ENCODE assay signal across 8 cellular contexts in genomic region chr3:177203016-177203415, GRCh38. TPM values are rescaled to one million over a fixed set of nuclear protein-coding genes. Genes with fewer than 3 reads are reported as not detected.
DNase-seq lines count a peak whose midpoint lies in the region; ATAC-seq, FAIRE-seq and TF ChIP-seq lines count a peak whose summit lies in the region.
"Not testable (repeated sequence)": the region's sequence is repeated elsewhere in the genome, so short reads cannot be mapped to it uniquely, and the experiment has no call there.

No MANE protein-coding gene starts in this region.

- H3K36me3 Mint-ChIP-seq in CD4-positive, CD25-positive, alpha-beta regulatory T cell; T-helper 1 cell treated with Interleukin-12 subunit alpha and Interleukin-12 subunit beta and Interleukin-4 antibody, amounts not matched to agents 30 μg/mL and 1 μg/mL, for 36 hours (ENCODE audit: low read depth); activated CD4-positive, alpha-beta memory T cell treated with anti-CD3 and anti-CD28 coated beads, Interleukin-2, amount 10 ng/mL, durations not matched to agents 7 days and 5 days (ENCODE audit: low read depth); activated T-helper 1 cell treated with anti-CD3 and anti-CD28 coated beads, Interleukin-12 subunit alpha, Interleukin-12 subunit beta, Interleukin-2, Interleukin-4 antibody, amounts not matched to agents 30 ng/mL and 10 ng/mL and 1 ng/mL, durations not matched to agents 14 hours and 24 hours and 36 hours (ENCODE audit: low read depth); activated naive CD8-positive, alpha-beta T cell treated with anti-CD3 and anti-CD28 coated beads for 36 hours; stimulated activated memory B cell treated with anti-CD40 and anti-IgM and Interleukin-4, amounts not matched to agents 10 μg/mL and 1 μg/mL and 100 μg/mL, for 72 hours: not testable (repeated sequence)

- not testable (repeated sequence) for TF ChIP-seq POLR2A in HepG2 (IDR thresholded peaks at IDR 0.05; ENCODE audit: insufficient read depth in 1 of 2, low read depth in 2 of 2, low read length in 2 of 2)

- not testable (repeated sequence) for H2AFZ ChIP-seq in KMS-11 (ENCODE audit: low read depth); HepG2 (ENCODE audit: low read length)

- 67% methylated on average over 4 of the region's 4 CpGs for WGBS in HepG2 (ENCODE audit: low lambda C conversion rate)

- peak overlapping the region in 2 of 3 donors; percentile 93 to 94 for H3K27ac Mint-ChIP-seq in CD4-positive, CD25-positive, alpha-beta regulatory T cell
- peak overlapping the region; percentile 62 for H3K27ac Mint-ChIP-seq in T-helper 1 cell treated with Interleukin-12 subunit alpha and Interleukin-12 subunit beta and Interleukin-4 antibody, amounts not matched to agents 30 μg/mL and 1 μg/mL, for 36 hours
- H3K27ac Mint-ChIP-seq in activated CD4-positive, alpha-beta memory T cell treated with anti-CD3 and anti-CD28 coated beads, Interleukin-2, amount 10 ng/mL, durations not matched to agents 7 days and 5 days, result peak overlapping the region; percentile 64
- peak overlapping the region; percentile 96 for H3K27ac Mint-ChIP-seq in activated T-helper 1 cell treated with anti-CD3 and anti-CD28 coated beads, Interleukin-12 subunit alpha, Interleukin-12 subunit beta, Interleukin-2, Interleukin-4 antibody, amounts not matched to agents 30 ng/mL and 10 ng/mL and 1 ng/mL, durations not matched to agents 14 hours and 24 hours and 36 hours
- peak overlapping the region; percentile 96 for H3K27ac Mint-ChIP-seq in activated naive CD8-positive, alpha-beta T cell treated with anti-CD3 and anti-CD28 coated beads for 36 hours
- peak overlapping the region; percentile 71 for H3K27ac Mint-ChIP-seq in stimulated activated memory B cell treated with anti-CD40 and anti-IgM and Interleukin-4, amounts not matched to agents 10 μg/mL and 1 μg/mL and 100 μg/mL, for 72 hours

- intact Hi-C loops in activated T-helper 1 cell treated with anti-CD3 and anti-CD28 coated beads, Interleukin-12 subunit alpha, Interleukin-12 subunit beta, Interleukin-2, Interleukin-4 antibody, amounts not matched to agents 30 ng/mL and 10 ng/mL and 1 ng/mL, durations not matched to agents 14 hours and 24 hours and 36 hours (cut with micrococcal nuclease), result loop anchor here (5.0 kb wide), 1 partner anchor 459 kb away; no protein-coding TSS in a partner anchor
- intact Hi-C loops in HepG2 (cut with micrococcal nuclease; ENCODE audit: unreplicated experiment), result not testable (repeated sequence)

- H3K27ac ChIP-seq in CD4-positive, CD25-positive, alpha-beta regulatory T cell (ENCODE audit: insufficient read depth, low read length, poor library complexity, severe bottlenecking); HepG2 (ENCODE audit: extremely low read length, insufficient read depth, low read length): not testable (repeated sequence)
- peak overlapping the region; percentile 99; the same call in 1 of the 2 replicates for H3K27ac ChIP-seq in KMS-11

- peaks cover 25 to 50% (median 38%) of the 10 kb centered on the region in 4 donors for H3K4me1 Mint-ChIP-seq in CD4-positive, CD25-positive, alpha-beta regulatory T cell
- peaks cover 48% of the 10 kb centered on the region for H3K4me1 Mint-ChIP-seq in T-helper 1 cell treated with Interleukin-12 subunit alpha and Interleukin-12 subunit beta and Interleukin-4 antibody, amounts not matched to agents 30 μg/mL and 1 μg/mL, for 36 hours (ENCODE audit: low read depth)
- H3K4me1 Mint-ChIP-seq in activated CD4-positive, alpha-beta memory T cell treated with anti-CD3 and anti-CD28 coated beads, Interleukin-2, amount 10 ng/mL, durations not matched to agents 7 days and 5 days, result peaks cover 54% of the 10 kb centered on the region
- peaks cover 56% of the 10 kb centered on the region for H3K4me1 Mint-ChIP-seq in activated T-helper 1 cell treated with anti-CD3 and anti-CD28 coated beads, Interleukin-12 subunit alpha, Interleukin-12 subunit beta, Interleukin-2, Interleukin-4 antibody, amounts not matched to agents 30 ng/mL and 10 ng/mL and 1 ng/mL, durations not matched to agents 14 hours and 24 hours and 36 hours (ENCODE audit: low read depth)
- peaks cover 47% of the 10 kb centered on the region for H3K4me1 Mint-ChIP-seq in activated naive CD8-positive, alpha-beta T cell treated with anti-CD3 and anti-CD28 coated beads for 36 hours
- H3K4me1 Mint-ChIP-seq in stimulated activated memory B cell treated with anti-CD40 and anti-IgM and Interleukin-4, amounts not matched to agents 10 μg/mL and 1 μg/mL and 100 μg/mL, for 72 hours, result peaks cover 28% of the 10 kb centered on the region

- not testable (repeated sequence) for ATAC-seq in CD4-positive, CD25-positive, alpha-beta regulatory T cell (ENCODE audit: low read depth in 2 of 2); HepG2; stimulated activated memory B cell treated with anti-CD40 and anti-IgM and Interleukin-4, amounts not matched to agents 10 μg/mL and 1 μg/mL and 100 μg/mL, for 72 hours

- not testable (repeated sequence) for H3K9me3 Mint-ChIP-seq in CD4-positive, CD25-positive, alpha-beta regulatory T cell; T-helper 1 cell treated with Interleukin-12 subunit alpha and Interleukin-12 subunit beta and Interleukin-4 antibody, amounts not matched to agents 30 μg/mL and 1 μg/mL, for 36 hours; activated CD4-positive, alpha-beta memory T cell treated with anti-CD3 and anti-CD28 coated beads, Interleukin-2, amount 10 ng/mL, durations not matched to agents 7 days and 5 days; activated T-helper 1 cell treated with anti-CD3 and anti-CD28 coated beads, Interleukin-12 subunit alpha, Interleukin-12 subunit beta, Interleukin-2, Interleukin-4 antibody, amounts not matched to agents 30 ng/mL and 10 ng/mL and 1 ng/mL, durations not matched to agents 14 hours and 24 hours and 36 hours; activated naive CD8-positive, alpha-beta T cell treated with anti-CD3 and anti-CD28 coated beads for 36 hours; stimulated activated memory B cell treated with anti-CD40 and anti-IgM and Interleukin-4, amounts not matched to agents 10 μg/mL and 1 μg/mL and 100 μg/mL, for 72 hours

- not testable (repeated sequence) for BruUV-seq in HepG2 (replicated peaks; lab: Mats Ljungman, UMichigan)

- FAIRE-seq in HepG2 (lab: Jason Lieb, UNC), result not testable (repeated sequence)

- in situ Hi-C loops in HepG2 (cut with HindIII; ENCODE audit: extremely low pct_ligation_motif_present, low pct_unique_long_range_greater_than_20kb), result not testable (repeated sequence)

- peaks cover 46% of the 10 kb centered on the region for H3K4me1 ChIP-seq in CD4-positive, CD25-positive, alpha-beta regulatory T cell (ENCODE audit: control insufficient read depth, insufficient read depth, low read length, poor library complexity, severe bottlenecking)
- peaks cover 42% of the 10 kb centered on the region for H3K4me1 ChIP-seq in KMS-11 (ENCODE audit: low read depth, poor library complexity, severe bottlenecking)
- H3K4me1 ChIP-seq in HepG2 (ENCODE audit: insufficient read depth, low read length), result peaks cover 17% of the 10 kb centered on the region

- H3K36me3 ChIP-seq in CD4-positive, CD25-positive, alpha-beta regulatory T cell (ENCODE audit: control insufficient read depth, insufficient read depth, low read length); KMS-11 (ENCODE audit: insufficient read depth); HepG2 (replicated peaks in 1 of 2; ENCODE audit: control insufficient read depth in 1 of 2, insufficient read depth in 2 of 2, low read length in 2 of 2): not testable (repeated sequence)

- not testable (repeated sequence) for H4K20me1 ChIP-seq in KMS-11 (ENCODE audit: insufficient read depth); HepG2 (ENCODE audit: insufficient read depth, low read length)

- H3K79me2 ChIP-seq in KMS-11 (ENCODE audit: insufficient read depth, low read depth), result peaks cover 11% of the 10 kb centered on the region
- H3K79me2 ChIP-seq in HepG2 (ENCODE audit: insufficient read depth, low read length), result not testable (repeated sequence)

- H3K27me3 Mint-ChIP-seq in CD4-positive, CD25-positive, alpha-beta regulatory T cell, result peaks cover 11% of the 10 kb centered on the region
- H3K27me3 Mint-ChIP-seq in T-helper 1 cell treated with Interleukin-12 subunit alpha and Interleukin-12 subunit beta and Interleukin-4 antibody, amounts not matched to agents 30 μg/mL and 1 μg/mL, for 36 hours (ENCODE audit: low read depth); activated CD4-positive, alpha-beta memory T cell treated with anti-CD3 and anti-CD28 coated beads, Interleukin-2, amount 10 ng/mL, durations not matched to agents 7 days and 5 days; activated T-helper 1 cell treated with anti-CD3 and anti-CD28 coated beads, Interleukin-12 subunit alpha, Interleukin-12 subunit beta, Interleukin-2, Interleukin-4 antibody, amounts not matched to agents 30 ng/mL and 10 ng/mL and 1 ng/mL, durations not matched to agents 14 hours and 24 hours and 36 hours (ENCODE audit: insufficient read depth); activated naive CD8-positive, alpha-beta T cell treated with anti-CD3 and anti-CD28 coated beads for 36 hours; stimulated activated memory B cell treated with anti-CD40 and anti-IgM and Interleukin-4, amounts not matched to agents 10 μg/mL and 1 μg/mL and 100 μg/mL, for 72 hours: not testable (repeated sequence)

- TF ChIP-seq CTCF in KMS-11 (conservative IDR thresholded peaks at IDR 0.05; ENCODE audit: low read depth, low read length); HepG2 (CRISPR knock-in tag; IDR thresholded peaks at IDR 0.05): not testable (repeated sequence)

- peak overlapping the region in 1 of 4 donors; percentile 18 for H3K4me3 Mint-ChIP-seq in CD4-positive, CD25-positive, alpha-beta regulatory T cell
- H3K4me3 Mint-ChIP-seq in T-helper 1 cell treated with Interleukin-12 subunit alpha and Interleukin-12 subunit beta and Interleukin-4 antibody, amounts not matched to agents 30 μg/mL and 1 μg/mL, for 36 hours; activated CD4-positive, alpha-beta memory T cell treated with anti-CD3 and anti-CD28 coated beads, Interleukin-2, amount 10 ng/mL, durations not matched to agents 7 days and 5 days; activated naive CD8-positive, alpha-beta T cell treated with anti-CD3 and anti-CD28 coated beads for 36 hours; stimulated activated memory B cell treated with anti-CD40 and anti-IgM and Interleukin-4, amounts not matched to agents 10 μg/mL and 1 μg/mL and 100 μg/mL, for 72 hours: not testable (repeated sequence)
- H3K4me3 Mint-ChIP-seq in activated T-helper 1 cell treated with anti-CD3 and anti-CD28 coated beads, Interleukin-12 subunit alpha, Interleukin-12 subunit beta, Interleukin-2, Interleukin-4 antibody, amounts not matched to agents 30 ng/mL and 10 ng/mL and 1 ng/mL, durations not matched to agents 14 hours and 24 hours and 36 hours, result peak overlapping the region; percentile 26

- POLR2A ChIA-PET in activated CD4-positive, alpha-beta memory T cell treated with anti-CD3 and anti-CD28 coated beads, Interleukin-2, amount 10 ng/mL, durations not matched to agents 7 days and 5 days (lab: Charles Lee), result interaction anchor here (2.0 to 12.3 kb wide), 2 partner anchors 11 to 157 kb away, joined by 6 to 374 read pairs; no protein-coding TSS in a partner anchor
- POLR2A ChIA-PET in HepG2 (lab: Yijun Ruan, JAX), result not testable (repeated sequence)

- not testable (repeated sequence) for H3K27me3 ChIP-seq in CD4-positive, CD25-positive, alpha-beta regulatory T cell (ENCODE audit: control insufficient read depth, insufficient read depth, low read length); KMS-11 (ENCODE audit: insufficient read depth, low read depth); HepG2 (ENCODE audit: control insufficient read depth in 1 of 2, insufficient read depth in 2 of 2, low read length in 2 of 2)

- H3K4me3 ChIP-seq in CD4-positive, CD25-positive, alpha-beta regulatory T cell (ENCODE audit: low read depth, low read length); KMS-11 (IDR thresholded peaks at IDR 0.05; ENCODE audit: insufficient read depth, low read depth, low read length); HepG2 (replicated peaks in 1 of 3; ENCODE audit: insufficient read depth in 1 of 3, low read depth in 2 of 3, low read length in 3 of 3): not testable (repeated sequence)

- TF ChIP-seq RAD21 in HepG2 (CRISPR knock-in tag; IDR thresholded peaks at IDR 0.05), result not testable (repeated sequence)

- DNase-seq in CD4-positive, CD25-positive, alpha-beta regulatory T cell; activated CD4-positive, alpha-beta memory T cell treated with anti-CD3 and anti-CD28 coated beads, Interleukin-2, amount 10 ng/mL, durations not matched to agents 7 days and 5 days; activated T-helper 1 cell treated with anti-CD3 and anti-CD28 coated beads, Interleukin-12 subunit alpha, Interleukin-12 subunit beta, Interleukin-2, Interleukin-4 antibody, amounts not matched to agents 30 ng/mL and 10 ng/mL and 1 ng/mL, durations not matched to agents 14 hours and 24 hours and 36 hours (ENCODE audit: low spot score); activated naive CD8-positive, alpha-beta T cell treated with anti-CD3 and anti-CD28 coated beads for 36 hours; HepG2 (ENCODE audit: low spot score): not testable (repeated sequence)

- H3K9ac ChIP-seq in KMS-11; HepG2 (ENCODE audit: insufficient read depth, low read depth, low read length): not testable (repeated sequence)

- peak overlapping the region; percentile 95; the same call in 1 of the 2 replicates for H3K4me2 ChIP-seq in KMS-11
- not testable (repeated sequence) for H3K4me2 ChIP-seq in HepG2 (ENCODE audit: low read depth, low read length)

- CTCF ChIA-PET in activated CD4-positive, alpha-beta memory T cell treated with anti-CD3 and anti-CD28 coated beads, Interleukin-2, amount 10 ng/mL, durations not matched to agents 7 days and 5 days (lab: Charles Lee), result interaction anchor here (1.3 kb wide), 1 partner anchor 154 kb away, joined by 4 read pairs; no protein-coding TSS in a partner anchor
- CTCF ChIA-PET in HepG2 (lab: Yijun Ruan, JAX; ENCODE audit: low intra/inter-chr PET ratio, low total read pairs), result not testable (repeated sequence)

- not testable (repeated sequence) for TF ChIP-seq EP300 in HepG2 (IDR thresholded peaks at IDR 0.05; ENCODE audit: low read depth in 2 of 2, low read length in 2 of 2); HepG2 (CRISPR knock-in tag; IDR thresholded peaks at IDR 0.05; ENCODE audit: borderline replicate concordance)

- H3K9me3 ChIP-seq in CD4-positive, CD25-positive, alpha-beta regulatory T cell (ENCODE audit: control insufficient read depth in 2 of 2, low read length in 2 of 2); HepG2 (ENCODE audit: low read length): not testable (repeated sequence)

RNA-seq across cellular contexts. Expression of gene TBL1XR1, which starts 5.7 kb away (rescaled TPM):
- 146 TPM for total RNA-seq in CD4-positive, CD25-positive, alpha-beta regulatory T cell
- 10 to 100 TPM; 34.0 to 49.0 (median 37.8) TPM for polyA plus RNA-seq in CD4-positive, CD25-positive, alpha-beta regulatory T cell
- total RNA-seq in activated CD4-positive, alpha-beta memory T cell treated with anti-CD3 and anti-CD28 coated beads, Interleukin-2, amount 10 ng/mL, durations not matched to agents 7 days and 5 days, result 100 to 1,000 TPM; 178 to 187 TPM
- total RNA-seq in activated T-helper 1 cell treated with anti-CD3 and anti-CD28 coated beads, Interleukin-12 subunit alpha, Interleukin-12 subunit beta, Interleukin-2, Interleukin-4 antibody, amounts not matched to agents 30 ng/mL and 10 ng/mL and 1 ng/mL, durations not matched to agents 14 hours and 24 hours and 36 hours, result 184 and 190 TPM in 2 replicates
- 100 to 1,000 TPM; 204 to 227 TPM for total RNA-seq in activated naive CD8-positive, alpha-beta T cell treated with anti-CD3 and anti-CD28 coated beads for 36 hours
- total RNA-seq in HepG2 (2016; rRNA removed; fragmentation: Illumina TruSeq; extraction: Trizol), result 62.5 and 108 TPM in 2 replicates
- 10.8 TPM in 2 replicates for total RNA-seq in HepG2 (2016; cell fraction: cytosol; rRNA removed; fragmentation: Illumina TruSeq; extraction: Trizol; ENCODE audit: low read depth)
- total RNA-seq in HepG2 (2016; cell fraction: insoluble cytoplasmic fraction; rRNA removed; fragmentation: Illumina TruSeq; extraction: Trizol), result 67.0 and 111 TPM in 2 replicates
- 31.7 and 36.1 TPM in 2 replicates for total RNA-seq in HepG2 (2016; cell fraction: membrane; rRNA removed; fragmentation: Illumina TruSeq; extraction: Trizol)
- total RNA-seq in HepG2 (2016; cell fraction: nucleus; rRNA removed; fragmentation: Illumina TruSeq; extraction: Trizol), result 58.6 and 64.8 TPM in 2 replicates
- polyA plus RNA-seq in HepG2 (2011; rRNA removed), result 49.2 and 57.7 TPM in 2 replicates
- polyA plus RNA-seq in HepG2 (2011; cell fraction: cytosol; rRNA removed), result 12.2 and 20.2 TPM in 2 replicates
- polyA plus RNA-seq in HepG2 (2011; cell fraction: nucleus; rRNA removed), result 20.1 and 30.6 TPM in 2 replicates
- polyA plus RNA-seq in HepG2 (2012), result 21.8 and 27.0 TPM in 2 replicates
- polyA plus RNA-seq in HepG2 (2016; cell fraction: cytosol; fragmentation: Illumina TruSeq; extraction: Trizol; ENCODE audit: low read depth), result 1.9 and 2.1 TPM in 2 replicates
- polyA plus RNA-seq in HepG2 (2016; cell fraction: insoluble cytoplasmic fraction; fragmentation: Illumina TruSeq; extraction: Trizol; ENCODE audit: low read depth), result 38.3 and 42.9 TPM in 2 replicates
- 6.4 and 9.9 TPM in 2 replicates for polyA plus RNA-seq in HepG2 (2016; cell fraction: membrane; fragmentation: Illumina TruSeq; extraction: Trizol; ENCODE audit: low read depth)
- polyA plus RNA-seq in HepG2 (2016; cell fraction: nucleus; fragmentation: Illumina TruSeq; extraction: Trizol; ENCODE audit: insufficient read depth, low read depth), result 53.4 and 55.7 TPM in 2 replicates
- polyA minus RNA-seq in HepG2 (2011; rRNA and poly(A)+ RNA removed; ENCODE audit: low replicate concordance), result 126 and 330 TPM in 2 replicates
- 128 and 166 TPM in 2 replicates for polyA minus RNA-seq in HepG2 (2011; cell fraction: cytosol; rRNA and poly(A)+ RNA removed)
- 187 and 199 TPM in 2 replicates for polyA minus RNA-seq in HepG2 (2011; cell fraction: nucleus; rRNA and poly(A)+ RNA removed)
